ENCODE assay signal across 20 cellular contexts in the genomic region with DNA sequence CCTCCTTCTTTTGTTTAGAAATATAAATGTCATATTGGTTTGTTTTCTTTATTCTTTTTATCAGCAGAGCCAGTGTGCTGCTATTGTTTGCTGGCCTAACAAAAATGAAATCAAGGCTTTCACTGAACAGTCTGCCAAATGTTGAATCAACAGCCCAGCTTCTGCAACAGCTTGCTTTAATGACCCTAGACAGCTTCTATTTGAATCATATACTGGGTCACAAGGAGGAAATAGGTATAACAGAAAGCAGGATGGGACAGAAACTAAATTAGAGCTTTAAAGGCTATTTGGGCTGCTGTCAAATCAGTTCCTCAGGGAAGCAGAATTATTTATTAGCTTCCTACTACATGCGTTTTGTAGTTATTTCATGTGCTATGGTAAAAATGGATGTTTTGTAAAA. TPM values are rescaled to one million over a fixed set of nuclear protein-coding genes. Genes with fewer than 3 reads are reported as not detected.
A peak's percentile ranks its signal among the peaks of the same experiment; 100 is the strongest.
DNase-seq lines count a peak whose midpoint lies in the region; ATAC-seq and TF ChIP-seq lines count a peak whose summit lies in the region.
"Had no signal": no experiment of that assay in that cellular context is flagged by ENCODE, and none has a peak within 500 bp of the region (broad histone marks: within the 10 kb centered on the region; RNA-seq: fewer than 3 reads in every experiment).

No MANE protein-coding gene starts in this region.

- H3K27me3 ChIP-seq in SK-N-SH (ENCODE audit: insufficient read depth): no peaks in the 10 kb centered on the region
- H3K27me3 ChIP-seq in spleen (replicated peaks in 1 of 7): no peaks in the 10 kb centered on the region
- no peaks in the 10 kb centered on the region for H3K27me3 ChIP-seq in MM.1S (replicated peaks; ENCODE audit: insufficient read depth, low read length)
- H3K27me3 ChIP-seq: brain microvascular endothelial cell, gastrocnemius medialis had no signal

- no peak for TF ChIP-seq POLR2A in spleen (IDR thresholded peaks at IDR 0.05)

- H3K4me1 ChIP-seq in SK-N-SH (ENCODE audit: control insufficient read depth in 1 of 2, insufficient read depth in 2 of 2, low read depth in 1 of 2, low read length in 1 of 2): peaks cover 0 to 17% of the 10 kb centered on the region in 2 experiments; a peak in 2 of 4 replicates
- peaks cover 4 to 30% (median 24%) of the 10 kb centered on the region in 6 donors for H3K4me1 ChIP-seq in spleen
- H3K4me1 ChIP-seq in MM.1S (ENCODE audit: low read length): no peaks in the 10 kb centered on the region
- H3K4me1 ChIP-seq: gastrocnemius medialis, tibial artery had no signal

- H3K4me3 Mint-ChIP-seq in activated naive CD8-positive, alpha-beta T cell treated with anti-CD3 and anti-CD28 coated beads, Interleukin-2, amount 50 U/mL, for 24 hours: no peak overlapping the region
- no peak overlapping the region for H3K4me3 Mint-ChIP-seq in activated CD4-positive, alpha-beta memory T cell treated with anti-CD3 and anti-CD28 coated beads for 36 hours
- H3K4me3 Mint-ChIP-seq: activated CD8-positive, alpha-beta memory T cell treated with anti-CD3 and anti-CD28 coated beads, Interleukin-2, amount 10 ng/mL, durations not matched to agents 7 days and 5 days; CD14-positive monocyte; WTC11 had no signal

- no peak overlapping the region for H3K4me2 ChIP-seq in SK-N-SH
- no peak overlapping the region for H3K4me2 ChIP-seq in MM.1S (ENCODE audit: low read depth, low read length)
- H3K4me2 ChIP-seq: KMS-11 had no signal

- DNase-seq in NCI-H1105 treated with DMSO at 0.1 percent for 48 hours (lab: John Stamatoyannopoulos, UW) (peak; percentile 13), NCI-H1105 (lab: John Stamatoyannopoulos, UW) (no peak), SK-N-SH (peak; percentile 45), iris pigment epithelial cell (ENCODE audit: low read depth) (peak; percentile 2), spleen (no peak), MM.1S (no peak)
- DNase-seq in activated naive CD8-positive, alpha-beta T cell treated with anti-CD3 and anti-CD28 coated beads, Interleukin-2, amount 50 U/mL, for 24 hours: no peak
- no peak for DNase-seq in activated CD4-positive, alpha-beta memory T cell treated with anti-CD3 and anti-CD28 coated beads for 36 hours
- DNase-seq: 8988T; activated CD8-positive, alpha-beta memory T cell treated with anti-CD3 and anti-CD28 coated beads, Interleukin-2, amount 10 ng/mL, durations not matched to agents 7 days and 5 days; activated naive CD4-positive, alpha-beta T cell treated with Interleukin-2 at 50 U/mL for 16 hours; brain microvascular endothelial cell; DND-41; effector CD8-positive, alpha-beta T cell; gastrocnemius medialis; NCI-H187 treated with DMSO at 0.1 percent for 48 hours; tibial artery had no signal

- TF ChIP-seq EP300 in SK-N-SH (IDR thresholded peaks at IDR 0.05; ENCODE audit: borderline replicate concordance in 1 of 2, low read depth in 1 of 2, low read length in 1 of 2): peak in 1 of 2 experiments; percentile 89; a peak in 2 of 4 replicates

- TF ChIP-seq CTCF in SK-N-SH (IDR thresholded peaks at IDR 0.05): no peak
- TF ChIP-seq CTCF in spleen (IDR thresholded peaks at IDR 0.05 in 8 of 11, conservative IDR thresholded peaks at IDR 0.05 in 3 of 11): no peak
- no peak for TF ChIP-seq CTCF in MM.1S (IDR thresholded peaks at IDR 0.05; ENCODE audit: low read length)

- no peaks in the 10 kb centered on the region for H3K36me3 Mint-ChIP-seq in activated naive CD8-positive, alpha-beta T cell treated with anti-CD3 and anti-CD28 coated beads, Interleukin-2, amount 50 U/mL, for 24 hours (ENCODE audit: low read depth)
- no peaks in the 10 kb centered on the region for H3K36me3 Mint-ChIP-seq in activated CD4-positive, alpha-beta memory T cell treated with anti-CD3 and anti-CD28 coated beads for 36 hours
- H3K36me3 Mint-ChIP-seq: activated CD8-positive, alpha-beta memory T cell treated with anti-CD3 and anti-CD28 coated beads, Interleukin-2, amount 10 ng/mL, durations not matched to agents 7 days and 5 days; CD14-positive monocyte; WTC11 had no signal

- H3K4me3 ChIP-seq in SK-N-SH (ENCODE audit: low read depth in 2 of 2, low read length in 1 of 2) (no peak overlapping the region), spleen (no peak overlapping the region), MM.1S (ENCODE audit: low read length) (no peak overlapping the region)
- H3K4me3 ChIP-seq: gastrocnemius medialis, tibial artery had no signal

- no peaks in the 10 kb centered on the region for H3K27me3 Mint-ChIP-seq in activated naive CD8-positive, alpha-beta T cell treated with anti-CD3 and anti-CD28 coated beads, Interleukin-2, amount 50 U/mL, for 24 hours
- H3K27me3 Mint-ChIP-seq in activated CD4-positive, alpha-beta memory T cell treated with anti-CD3 and anti-CD28 coated beads for 36 hours: peaks cover 3% of the 10 kb centered on the region

- no peak for ATAC-seq in activated naive CD8-positive, alpha-beta T cell treated with anti-CD3 and anti-CD28 coated beads, Interleukin-2, amount 50 U/mL, for 24 hours
- ATAC-seq: activated CD8-positive, alpha-beta memory T cell treated with anti-CD3 and anti-CD28 coated beads, Interleukin-2, amount 10 ng/mL, durations not matched to agents 7 days and 5 days; gastrocnemius medialis; WTC11 had no signal

- POLR2A ChIA-PET in SK-N-SH (lab: Yijun Ruan, JAX): interaction anchor here (2.9 kb wide), 1 partner anchor 12 kb away, joined by 16 read pairs; the partner anchor contains the start of gene DNAJC13
- POLR2A ChIA-PET in activated CD4-positive, alpha-beta memory T cell treated with anti-CD3 and anti-CD28 coated beads for 36 hours (lab: Charles Lee): no interaction called here

- intact Hi-C loops in spleen (cut with DNase I; ENCODE audit: low total_unique reads): no loop called here
- intact Hi-C loops in activated CD4-positive, alpha-beta memory T cell treated with anti-CD3 and anti-CD28 coated beads for 36 hours (cut with micrococcal nuclease): no loop called here

- CTCF ChIA-PET in SK-N-SH (lab: Yijun Ruan, JAX): interaction anchor here (0.6 to 14.1 kb wide), 4 partner anchors 20 to 238 kb away, joined by 3 to 383 read pairs (median 3); no protein-coding TSS in a partner anchor
- CTCF ChIA-PET in activated CD4-positive, alpha-beta memory T cell treated with anti-CD3 and anti-CD28 coated beads for 36 hours (lab: Charles Lee): interaction anchor here (1.9 kb wide), 1 partner anchor 63 kb away, joined by 4 read pairs; no protein-coding TSS in a partner anchor

- peak overlapping the region; percentile 28 to 99; a peak in 3 of 4 replicates for H3K27ac ChIP-seq in SK-N-SH (ENCODE audit: low read depth in 2 of 2, low read length in 1 of 2)
- H3K27ac ChIP-seq in spleen: peak overlapping the region in 6 of 8 donors; percentile 7 to 49 (median 16)
- no peak overlapping the region for H3K27ac ChIP-seq in MM.1S (ENCODE audit: low read length)
- H3K27ac ChIP-seq: brain microvascular endothelial cell, gastrocnemius medialis, KMS-11, tibial artery had no signal

- no peaks in the 10 kb centered on the region for H3K9me3 ChIP-seq in SK-N-SH
- H3K9me3 ChIP-seq in spleen: no peaks in the 10 kb centered on the region
- H3K9me3 ChIP-seq in MM.1S (replicated peaks; ENCODE audit: insufficient read depth, low read length): no peaks in the 10 kb centered on the region
- H3K9me3 ChIP-seq: gastrocnemius medialis, tibial artery had no signal

- H3F3A ChIP-seq in SK-N-SH (replicated peaks; ENCODE audit: insufficient read depth) (peaks cover 3% of the 10 kb centered on the region), MM.1S (ENCODE audit: insufficient read depth, low read length) (no peaks in the 10 kb centered on the region)

- WGBS in SK-N-SH (ENCODE audit: low lambda C conversion rate): 33% methylated on average over 1 of the region's 1 CpG
- WGBS in spleen, 5 donors: 37 to 58% (median 41%) methylated on average over 1 of the region's 1 CpG

- H3K9me2 ChIP-seq in SK-N-SH: no peaks in the 10 kb centered on the region
- no peaks in the 10 kb centered on the region for H3K9me2 ChIP-seq in MM.1S (replicated peaks; ENCODE audit: insufficient read depth, low read length)

- no peaks in the 10 kb centered on the region for H3K9me3 Mint-ChIP-seq in activated naive CD8-positive, alpha-beta T cell treated with anti-CD3 and anti-CD28 coated beads, Interleukin-2, amount 50 U/mL, for 24 hours
- H3K9me3 Mint-ChIP-seq in activated CD4-positive, alpha-beta memory T cell treated with anti-CD3 and anti-CD28 coated beads for 36 hours: no peaks in the 10 kb centered on the region
- H3K9me3 Mint-ChIP-seq: WTC11 had no signal

- H3K79me2 ChIP-seq in SK-N-SH (ENCODE audit: insufficient read depth) (no peaks in the 10 kb centered on the region), MM.1S (ENCODE audit: low read length) (no peaks in the 10 kb centered on the region)

- no peaks in the 10 kb centered on the region for H3K36me3 ChIP-seq in SK-N-SH (replicated peaks in 1 of 2; ENCODE audit: control insufficient read depth in 1 of 2, insufficient read depth in 2 of 2, low read length in 1 of 2)
- no peaks in the 10 kb centered on the region for H3K36me3 ChIP-seq in spleen
- H3K36me3 ChIP-seq in MM.1S (replicated peaks; ENCODE audit: insufficient read depth, low read length): no peaks in the 10 kb centered on the region
- H3K36me3 ChIP-seq: brain microvascular endothelial cell, gastrocnemius medialis, tibial artery had no signal

- H3K4me1 Mint-ChIP-seq in activated naive CD8-positive, alpha-beta T cell treated with anti-CD3 and anti-CD28 coated beads, Interleukin-2, amount 50 U/mL, for 24 hours: no peaks in the 10 kb centered on the region
- H3K4me1 Mint-ChIP-seq in activated CD4-positive, alpha-beta memory T cell treated with anti-CD3 and anti-CD28 coated beads for 36 hours (ENCODE audit: low read depth): no peaks in the 10 kb centered on the region
- H3K4me1 Mint-ChIP-seq: activated CD8-positive, alpha-beta memory T cell treated with anti-CD3 and anti-CD28 coated beads, Interleukin-2, amount 10 ng/mL, durations not matched to agents 7 days and 5 days; WTC11 had no signal

- H3K9ac ChIP-seq in SK-N-SH (no peak overlapping the region), MM.1S (ENCODE audit: low read length) (no peak overlapping the region)
- H3K9ac ChIP-seq: KMS-11 had no signal

- H4K20me1 ChIP-seq in SK-N-SH (ENCODE audit: insufficient read depth) (no peaks in the 10 kb centered on the region), MM.1S (ENCODE audit: insufficient read depth, low read length) (no peaks in the 10 kb centered on the region)

- 0 out of 2 replicates have a peak, but pooled peaks have one; percentile 19 for TF ChIP-seq RAD21 in SK-N-SH (IDR thresholded peaks at IDR 0.05; ENCODE audit: low read length)

- H2AFZ ChIP-seq in SK-N-SH (ENCODE audit: low read depth) (no peak overlapping the region), MM.1S (ENCODE audit: low read length) (no peak overlapping the region)

- no peak overlapping the region for H3K27ac Mint-ChIP-seq in activated naive CD8-positive, alpha-beta T cell treated with anti-CD3 and anti-CD28 coated beads, Interleukin-2, amount 50 U/mL, for 24 hours
- H3K27ac Mint-ChIP-seq in activated CD4-positive, alpha-beta memory T cell treated with anti-CD3 and anti-CD28 coated beads for 36 hours: no peak overlapping the region
- H3K27ac Mint-ChIP-seq: activated CD8-positive, alpha-beta memory T cell treated with anti-CD3 and anti-CD28 coated beads, Interleukin-2, amount 10 ng/mL, durations not matched to agents 7 days and 5 days; WTC11 had no signal

RNA-seq across cellular contexts. Expression of gene DNAJC13, which starts 12.1 kb away (rescaled TPM):
- polyA plus RNA-seq in SK-N-SH (2012; rRNA removed): 10.8 and 17.3 TPM in 2 replicates
- 14.6 TPM in 2 replicates for polyA plus RNA-seq in SK-N-SH (2012; cell fraction: cytosol; rRNA removed)
- polyA plus RNA-seq in SK-N-SH (2012; cell fraction: nucleus; rRNA removed): 14.4 and 32.7 TPM in 2 replicates
- total RNA-seq in spleen: 10 to 100 TPM; 49.6 to 78.4 (median 53.7) TPM
- 1 to 10 TPM; 5.6 to 7.3 (median 6.0) TPM for polyA plus RNA-seq in spleen
- total RNA-seq in activated CD4-positive, alpha-beta memory T cell treated with anti-CD3 and anti-CD28 coated beads for 36 hours: 10 to 100 TPM; 33.5 to 34.5 TPM

Comparison
In these comparisons a context has a peak if more than half of its experiments do, and no peak if none do; other contexts are left out.
1. DNase-seq: peak in NCI-H1105 treated with DMSO at 0.1 percent for 48 hours (single experiment), SK-N-SH (single experiment) and iris pigment epithelial cell (single experiment); none in NCI-H1105 (single experiment), spleen (single experiment), activated naive CD8-positive, alpha-beta T cell treated with anti-CD3 and anti-CD28 coated beads, Interleukin-2, amount 50 U/mL, for 24 hours (single experiment), MM.1S (single experiment) and activated CD4-positive, alpha-beta memory T cell treated with anti-CD3 and anti-CD28 coated beads for 36 hours (single experiment).